13 cellular contexts compared by ENCODE assay signal in the genomic region with DNA sequence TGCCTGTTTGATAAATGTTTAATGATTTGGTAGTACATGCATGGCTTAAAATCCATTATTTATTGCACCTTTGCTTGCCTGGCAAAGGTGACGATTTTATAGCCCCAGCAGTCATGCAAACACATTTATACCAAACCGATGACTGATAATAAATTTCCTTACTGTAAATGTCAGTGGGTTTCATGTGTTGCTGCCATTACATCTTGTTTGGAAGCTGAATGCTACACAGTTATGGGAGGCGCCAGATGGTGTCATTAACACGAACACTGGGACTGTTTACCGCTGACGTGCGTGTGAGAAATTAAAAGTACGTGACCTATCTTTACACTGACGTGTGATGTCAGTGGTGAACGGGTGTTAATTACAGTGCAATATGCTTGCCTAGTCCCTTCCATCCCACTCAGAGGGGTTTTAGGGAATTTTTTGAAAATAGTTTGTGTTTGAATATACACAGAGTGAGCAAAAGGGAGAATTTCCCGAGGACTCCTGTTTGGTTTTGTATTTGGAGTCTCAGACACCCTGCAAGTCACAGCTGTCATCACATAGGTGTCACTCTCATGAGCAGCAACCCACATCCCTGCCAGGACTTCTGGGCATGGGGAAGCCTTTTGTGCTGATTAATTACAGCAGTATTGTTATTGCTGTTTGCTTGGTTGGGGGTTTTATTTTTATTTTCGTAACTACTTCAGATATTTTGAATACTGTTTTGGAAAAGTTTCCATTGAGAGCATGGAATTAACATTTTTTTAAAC.
DNase-seq lines count a peak whose midpoint lies in the region; FAIRE-seq and TF ChIP-seq lines count a peak whose summit lies in the region.
"Had no signal": no experiment of that assay in that cellular context is flagged by ENCODE, and none has a peak within 500 bp of the region (broad histone marks: within the 10 kb centered on the region; RNA-seq: fewer than 3 reads in every experiment).

No MANE protein-coding gene starts in this region.

- no peak overlapping the region for H3K4me3 Mint-ChIP-seq in nephron progenitor cell
- H3K4me3 Mint-ChIP-seq: activated B cell treated with CpG ODN at 0.5 μM for 24 hours had no signal

- H3K4me1 ChIP-seq in right atrium auricular region = peaks cover 0 to 15% of the 10 kb centered on the region in 2 donors
- H3K4me1 ChIP-seq: parathyroid adenoma had no signal

- H3K27ac Mint-ChIP-seq in nephron progenitor cell = no peak overlapping the region
- H3K27ac Mint-ChIP-seq: activated B cell treated with CpG ODN at 0.5 μM for 24 hours had no signal

- FAIRE-seq in GM12892 (lab: Jason Lieb, UNC) = no peak
- FAIRE-seq: GM19239 had no signal

- no peaks in the 10 kb centered on the region for H3K36me3 ChIP-seq in right atrium auricular region
- H3K36me3 ChIP-seq: colonic mucosa had no signal

- no peak for TF ChIP-seq POLR2A in GM12892 (IDR thresholded peaks at IDR 0.05; ENCODE audit: low read depth, low read length)

- H3K9me3 ChIP-seq in right atrium auricular region = peaks cover 0 to 9% of the 10 kb centered on the region in 2 donors
- H3K9me3 ChIP-seq: colonic mucosa, SK-N-SH had no signal

- H3K27me3 Mint-ChIP-seq in nephron progenitor cell (ENCODE audit: low read depth, poor library complexity) = no peaks in the 10 kb centered on the region

- H3K27ac ChIP-seq in right atrium auricular region = peak overlapping the region; percentile 63 to 69
- H3K27ac ChIP-seq: colonic mucosa, parathyroid adenoma had no signal

- no peaks in the 10 kb centered on the region for H3K36me3 Mint-ChIP-seq in nephron progenitor cell (ENCODE audit: low read depth)

- peaks cover 58% of the 10 kb centered on the region for H3K4me1 Mint-ChIP-seq in nephron progenitor cell
- H3K4me1 Mint-ChIP-seq: activated B cell treated with CpG ODN at 0.5 μM for 24 hours had no signal

- peaks cover 12% of the 10 kb centered on the region for H3K9me3 Mint-ChIP-seq in nephron progenitor cell

- no peaks in the 10 kb centered on the region for H3K27me3 ChIP-seq in right atrium auricular region
- H3K27me3 ChIP-seq: colonic mucosa had no signal

- no peak overlapping the region for H3K4me3 ChIP-seq in right atrium auricular region
- H3K4me3 ChIP-seq: colonic mucosa had no signal

- DNase-seq in DMS 273 treated with DMSO at 0.1 percent for 48 hours (lab: John Stamatoyannopoulos, UW) (peak; percentile 81), NCI-H1694 (lab: John Stamatoyannopoulos, UW) (peak; percentile 87), NCI-H82 (lab: John Stamatoyannopoulos, UW) (peak; percentile 91), right atrium auricular region (ENCODE audit: low spot score) (no peak), nephron progenitor cell (no peak), GM12892 (ENCODE audit: insufficient read length) (no peak), SIG-M5 (lab: John Stamatoyannopoulos, UW) (no peak), pons (ENCODE audit: low spot score) (no peak)
- DNase-seq: activated B cell treated with CpG ODN at 0.5 μM for 24 hours, colonic mucosa, SK-N-SH had no signal

- TF ChIP-seq CTCF in right atrium auricular region (IDR thresholded peaks at IDR 0.05) (no peak), nephron progenitor cell (IDR thresholded peaks at IDR 0.05) (no peak)

Comparison
In these comparisons a context has a peak if more than half of its experiments do, and no peak if none do; other contexts are left out.
1. DNase-seq: peak in DMS 273 treated with DMSO at 0.1 percent for 48 hours (single experiment), NCI-H1694 (single experiment) and NCI-H82 (single experiment); none in right atrium auricular region (single experiment), nephron progenitor cell (single experiment), GM12892 (single experiment), SIG-M5 (single experiment) and pons (single experiment).